1 cellular context compared by ENCODE assay signal in genomic region chr20:51437182-51437923, GRCh38.
A peak's percentile ranks its signal among the peaks of the same experiment; 100 is the strongest.
TF ChIP-seq lines count a peak whose summit lies in the region.

No MANE protein-coding gene starts in this region.

TF ChIP-seq in K562, 482 proteins besides CTCF, POLR2A, EP300 and RAD21 (continued from another document and continues in another):
- no peak for TF ChIP-seq JUN (IDR thresholded peaks at IDR 0.05; ENCODE audit: borderline replicate concordance, low read depth, low read length)
- no peak for TF ChIP-seq JUN (CRISPR knock-in tag; IDR thresholded peaks at IDR 0.05; ENCODE audit: borderline replicate concordance)
- peak; percentile 85 for TF ChIP-seq MAFG (tag; conservative IDR thresholded peaks at IDR 0.05)
- no peak for TF ChIP-seq PYGO2 (tag; IDR thresholded peaks at IDR 0.05)
- no peak; the same call in 1 of the 2 replicates for TF ChIP-seq CBFA2T3 (IDR thresholded peaks at IDR 0.05)
- 0 out of 4 replicates have a peak, but pooled peaks of 1 of the 2 experiments have one; percentile 18 for TF ChIP-seq KDM1A (IDR thresholded peaks at IDR 0.05)
- TF ChIP-seq BHLHE40 (IDR thresholded peaks at IDR 0.05; ENCODE audit: low read length): no peak
- no peak for TF ChIP-seq POU5F1 (IDR thresholded peaks at IDR 0.05; ENCODE audit: borderline replicate concordance, low read depth, low read length, partially characterized antibody)
- no peak for TF ChIP-seq NFIX (CRISPR knock-in tag; IDR thresholded peaks at IDR 0.05; ENCODE audit: low read depth)
- TF ChIP-seq GABPB2 (CRISPR knock-in tag; conservative IDR thresholded peaks at IDR 0.05): no peak
- no peak for TF ChIP-seq ZNF263 (CRISPR knock-in tag; IDR thresholded peaks at IDR 0.05; ENCODE audit: borderline replicate concordance)
- no peak for TF ChIP-seq BRF1 (IDR thresholded peaks at IDR 0.05; ENCODE audit: borderline replicate concordance, extremely low read depth, insufficient read length)
- no peak for TF ChIP-seq CTBP1 (IDR thresholded peaks at IDR 0.05; ENCODE audit: borderline replicate concordance)
- TF ChIP-seq, protein P1, sequence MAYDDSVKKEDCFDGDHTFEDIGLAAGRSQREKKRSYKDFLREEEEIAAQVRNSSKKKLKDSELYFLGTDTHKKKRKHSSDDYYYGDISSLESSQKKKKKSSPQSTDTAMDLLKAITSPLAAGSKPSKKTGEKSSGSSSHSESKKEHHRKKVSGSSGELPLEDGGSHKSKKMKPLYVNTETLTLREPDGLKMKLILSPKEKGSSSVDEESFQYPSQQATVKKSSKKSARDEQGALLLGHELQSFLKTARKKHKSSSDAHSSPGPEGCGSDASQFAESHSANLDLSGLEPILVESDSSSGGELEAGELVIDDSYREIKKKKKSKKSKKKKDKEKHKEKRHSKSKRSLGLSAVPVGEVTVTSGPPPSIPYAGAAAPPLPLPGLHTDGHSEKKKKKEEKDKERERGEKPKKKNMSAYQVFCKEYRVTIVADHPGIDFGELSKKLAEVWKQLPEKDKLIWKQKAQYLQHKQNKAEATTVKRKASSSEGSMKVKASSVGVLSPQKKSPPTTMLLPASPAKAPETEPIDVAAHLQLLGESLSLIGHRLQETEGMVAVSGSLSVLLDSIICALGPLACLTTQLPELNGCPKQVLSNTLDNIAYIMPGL (CRISPR knock-in tag; IDR thresholded peaks at IDR 0.05): no peak
- no peak for TF ChIP-seq ZNF280B (CRISPR knock-in tag; IDR thresholded peaks at IDR 0.05)
- no peak for TF ChIP-seq RHOXF2B (CRISPR knock-in tag; conservative IDR thresholded peaks at IDR 0.05)
- peak in 1 of 2 experiments; percentile 41; a peak in 2 of 4 replicates for TF ChIP-seq FOXK2 (conservative IDR thresholded peaks at IDR 0.05 in 1 of 2, IDR thresholded peaks at IDR 0.05 in 1 of 2; ENCODE audit: low read depth in 2 of 2)
- TF ChIP-seq TCF7L2 (IDR thresholded peaks at IDR 0.05; ENCODE audit: low read depth, low read length): no peak
- TF ChIP-seq, protein P2, sequence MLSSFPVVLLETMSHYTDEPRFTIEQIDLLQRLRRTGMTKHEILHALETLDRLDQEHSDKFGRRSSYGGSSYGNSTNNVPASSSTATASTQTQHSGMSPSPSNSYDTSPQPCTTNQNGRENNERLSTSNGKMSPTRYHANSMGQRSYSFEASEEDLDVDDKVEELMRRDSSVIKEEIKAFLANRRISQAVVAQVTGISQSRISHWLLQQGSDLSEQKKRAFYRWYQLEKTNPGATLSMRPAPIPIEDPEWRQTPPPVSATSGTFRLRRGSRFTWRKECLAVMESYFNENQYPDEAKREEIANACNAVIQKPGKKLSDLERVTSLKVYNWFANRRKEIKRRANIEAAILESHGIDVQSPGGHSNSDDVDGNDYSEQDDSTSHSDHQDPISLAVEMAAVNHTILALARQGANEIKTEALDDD (IDR thresholded peaks at IDR 0.05): no peak
- TF ChIP-seq ZNF253 (CRISPR knock-in tag; conservative IDR thresholded peaks at IDR 0.05): no peak
- TF ChIP-seq BCL6 (CRISPR knock-in tag; IDR thresholded peaks at IDR 0.05): no peak
- no peak for TF ChIP-seq SMC3 (conservative IDR thresholded peaks at IDR 0.05; ENCODE audit: insufficient read depth, low read depth, low read length)
- TF ChIP-seq SMARCA4 (IDR thresholded peaks at IDR 0.05): 0 out of 2 replicates have a peak, but pooled peaks have one; percentile 21
- TF ChIP-seq DPF2 (IDR thresholded peaks at IDR 0.05): peak; percentile 41; the same call in 1 of the 2 replicates
- TF ChIP-seq SOX6 (IDR thresholded peaks at IDR 0.05): 0 out of 2 replicates have a peak, but pooled peaks have one; percentile 26
- TF ChIP-seq RBM39 (optimal IDR thresholded peaks at IDR 0.05; ENCODE audit: low read depth, low read length): no peak
- TF ChIP-seq BCOR (IDR thresholded peaks at IDR 0.05): 0 out of 2 replicates have a peak, but pooled peaks have one; percentile 29
- no peak for TF ChIP-seq ATF7 (IDR thresholded peaks at IDR 0.05)
- no peak for TF ChIP-seq KLF16 (IDR thresholded peaks at IDR 0.05)
- TF ChIP-seq ZNF436 (CRISPR knock-in tag; IDR thresholded peaks at IDR 0.05): no peak
- TF ChIP-seq TFAP4 (CRISPR knock-in tag; IDR thresholded peaks at IDR 0.05; ENCODE audit: borderline replicate concordance): no peak
- TF ChIP-seq FOXJ2 (tag; IDR thresholded peaks at IDR 0.05): peak; percentile 46; the same call in 1 of the 2 replicates
- TF ChIP-seq ADNP (tag; IDR thresholded peaks at IDR 0.05): no peak
- no peak for TF ChIP-seq MAX (CRISPR knock-in tag; IDR thresholded peaks at IDR 0.05)
- TF ChIP-seq L3MBTL2 (IDR thresholded peaks at IDR 0.05): no peak
- TF ChIP-seq THAP7 (CRISPR knock-in tag; IDR thresholded peaks at IDR 0.05): no peak
- TF ChIP-seq, protein P3, sequence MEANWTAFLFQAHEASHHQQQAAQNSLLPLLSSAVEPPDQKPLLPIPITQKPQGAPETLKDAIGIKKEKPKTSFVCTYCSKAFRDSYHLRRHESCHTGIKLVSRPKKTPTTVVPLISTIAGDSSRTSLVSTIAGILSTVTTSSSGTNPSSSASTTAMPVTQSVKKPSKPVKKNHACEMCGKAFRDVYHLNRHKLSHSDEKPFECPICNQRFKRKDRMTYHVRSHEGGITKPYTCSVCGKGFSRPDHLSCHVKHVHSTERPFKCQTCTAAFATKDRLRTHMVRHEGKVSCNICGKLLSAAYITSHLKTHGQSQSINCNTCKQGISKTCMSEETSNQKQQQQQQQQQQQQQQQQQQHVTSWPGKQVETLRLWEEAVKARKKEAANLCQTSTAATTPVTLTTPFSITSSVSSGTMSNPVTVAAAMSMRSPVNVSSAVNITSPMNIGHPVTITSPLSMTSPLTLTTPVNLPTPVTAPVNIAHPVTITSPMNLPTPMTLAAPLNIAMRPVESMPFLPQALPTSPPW (CRISPR knock-in tag; IDR thresholded peaks at IDR 0.05): no peak
- no peak for TF ChIP-seq NR2C2 (CRISPR knock-in tag; IDR thresholded peaks at IDR 0.05)
- TF ChIP-seq NR2C2 (tag; IDR thresholded peaks at IDR 0.05): peak; percentile 56
- no peak for TF ChIP-seq CEBPG (CRISPR knock-in tag; IDR thresholded peaks at IDR 0.05)
- TF ChIP-seq CEBPG (tag; conservative IDR thresholded peaks at IDR 0.05 in 1 of 2, IDR thresholded peaks at IDR 0.05 in 1 of 2): 0 out of 4 replicates have a peak, but pooled peaks of 1 of the 2 experiments have one; percentile 16
- no peak for TF ChIP-seq FOXP4 (CRISPR knock-in tag; IDR thresholded peaks at IDR 0.05; ENCODE audit: borderline replicate concordance)
- TF ChIP-seq, protein P4, sequence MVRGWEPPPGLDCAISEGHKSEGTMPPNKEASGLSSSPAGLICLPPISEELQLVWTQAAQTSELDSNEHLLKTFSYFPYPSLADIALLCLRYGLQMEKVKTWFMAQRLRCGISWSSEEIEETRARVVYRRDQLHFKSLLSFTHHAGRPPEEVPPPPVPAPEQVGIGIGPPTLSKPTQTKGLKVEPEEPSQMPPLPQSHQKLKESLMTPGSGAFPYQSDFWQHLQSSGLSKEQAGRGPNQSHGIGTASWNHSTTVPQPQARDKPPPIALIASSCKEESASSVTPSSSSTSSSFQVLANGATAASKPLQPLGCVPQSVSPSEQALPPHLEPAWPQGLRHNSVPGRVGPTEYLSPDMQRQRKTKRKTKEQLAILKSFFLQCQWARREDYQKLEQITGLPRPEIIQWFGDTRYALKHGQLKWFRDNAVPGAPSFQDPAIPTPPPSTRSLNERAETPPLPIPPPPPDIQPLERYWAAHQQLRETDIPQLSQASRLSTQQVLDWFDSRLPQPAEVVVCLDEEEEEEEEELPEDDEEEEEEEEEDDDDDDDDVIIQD (CRISPR knock-in tag; IDR thresholded peaks at IDR 0.05): no peak
- no peak for TF ChIP-seq XRCC5 (IDR thresholded peaks at IDR 0.05; ENCODE audit: low read depth, low read length)
- TF ChIP-seq ATF3 (IDR thresholded peaks at IDR 0.05): peak; percentile 31; the same call in 1 of the 2 replicates
- no peak for TF ChIP-seq ATF3 (CRISPR knock-in tag; conservative IDR thresholded peaks at IDR 0.05)
- no peak for TF ChIP-seq ZNF668 (CRISPR knock-in tag; IDR thresholded peaks at IDR 0.05)
- no peak for TF ChIP-seq SRSF9 (IDR thresholded peaks at IDR 0.05; ENCODE audit: borderline replicate concordance, low read depth, low read length)
- peak; percentile 71; the same call in 1 of the 2 replicates for TF ChIP-seq MAFK (IDR thresholded peaks at IDR 0.05; ENCODE audit: low read length)
- TF ChIP-seq DIDO1 (tag; IDR thresholded peaks at IDR 0.05; ENCODE audit: low read depth): 0 out of 2 replicates have a peak, but pooled peaks have one; percentile 30
- no peak for TF ChIP-seq ZBTB1 (CRISPR knock-in tag; IDR thresholded peaks at IDR 0.05; ENCODE audit: borderline replicate concordance, low read depth)
- no peak for TF ChIP-seq PBX2 (CRISPR knock-in tag; IDR thresholded peaks at IDR 0.05; ENCODE audit: low read depth)
- no peak for TF ChIP-seq PBX2 (tag; conservative IDR thresholded peaks at IDR 0.05; ENCODE audit: low read depth)
- peak; percentile 87 for TF ChIP-seq NFE2 (IDR thresholded peaks at IDR 0.05; ENCODE audit: low read depth)
- TF ChIP-seq KAT2B (IDR thresholded peaks at IDR 0.05; ENCODE audit: low read depth, low read length): no peak
